8 cellular contexts compared by ENCODE assay signal in genomic region chr9:99818439-99818992, GRCh38. TPM values are rescaled to one million over a fixed set of nuclear protein-coding genes. Genes with fewer than 3 reads are reported as not detected.
DNase-seq lines count a peak whose midpoint lies in the region; ATAC-seq, FAIRE-seq and TF ChIP-seq lines count a peak whose summit lies in the region.

No MANE protein-coding gene starts in this region.

- H3K36me3 ChIP-seq in left lung (no peaks in the 10 kb centered on the region), tibial nerve (no peaks in the 10 kb centered on the region), small intestine (ENCODE audit: control insufficient read depth in 2 of 2, insufficient read depth in 2 of 2, low read length in 2 of 2) (no peaks in the 10 kb centered on the region)

- DNase-seq in activated naive CD4-positive, alpha-beta T cell treated with anti-CD3 and anti-CD28 coated beads, Interleukin-2, amount 10 ng/mL, durations not matched to agents 7 days and 5 days, result no peak
- DNase-seq in activated naive CD4-positive, alpha-beta T cell treated with anti-CD3 and anti-CD28 coated beads, Interleukin-2, amount 50 U/mL, for 16 hours, result no peak
- DNase-seq in left lung, result no peak
- no peak for DNase-seq in tibial nerve (ENCODE audit: low spot score in 2 of 2)
- DNase-seq in small intestine, result no peak
- no peak for DNase-seq in effector CD4-positive, alpha-beta T cell

- H3K36me3 Mint-ChIP-seq in activated naive CD4-positive, alpha-beta T cell treated with anti-CD3 and anti-CD28 coated beads, Interleukin-2, amount 10 ng/mL, durations not matched to agents 7 days and 5 days, result no peaks in the 10 kb centered on the region
- no peaks in the 10 kb centered on the region for H3K36me3 Mint-ChIP-seq in activated naive CD8-positive, alpha-beta T cell

- intact Hi-C loops in left lung (cut with DNase I), result no loop called here

- peak overlapping the region; percentile 92 for H3K4me3 Mint-ChIP-seq in activated naive CD4-positive, alpha-beta T cell treated with anti-CD3 and anti-CD28 coated beads, Interleukin-2, amount 10 ng/mL, durations not matched to agents 7 days and 5 days
- H3K4me3 Mint-ChIP-seq in activated naive CD8-positive, alpha-beta T cell, result peak overlapping the region; percentile 98

- H3K9me3 ChIP-seq in left lung (no peaks in the 10 kb centered on the region), tibial nerve (no peaks in the 10 kb centered on the region), small intestine (ENCODE audit: control insufficient read depth, low read depth) (no peaks in the 10 kb centered on the region)

- peaks cover 42% of the 10 kb centered on the region for H3K4me1 Mint-ChIP-seq in activated naive CD4-positive, alpha-beta T cell treated with anti-CD3 and anti-CD28 coated beads, Interleukin-2, amount 10 ng/mL, durations not matched to agents 7 days and 5 days
- peaks cover 40% of the 10 kb centered on the region for H3K4me1 Mint-ChIP-seq in activated naive CD8-positive, alpha-beta T cell (ENCODE audit: low read depth)

- CTCF ChIA-PET in activated naive CD4-positive, alpha-beta T cell treated with anti-CD3 and anti-CD28 coated beads, Interleukin-2, amount 10 ng/mL, durations not matched to agents 7 days and 5 days (lab: Charles Lee), result interaction anchor here (1.0 kb wide), 1 partner anchor 192 kb away, joined by 3 read pairs; no protein-coding TSS in a partner anchor

- TF ChIP-seq CTCF in left lung (IDR thresholded peaks at IDR 0.05) (no peak), tibial nerve (IDR thresholded peaks at IDR 0.05) (no peak)

- TF ChIP-seq EP300 in tibial nerve (IDR thresholded peaks at IDR 0.05), result no peak

- H3K27me3 ChIP-seq in left lung (peaks cover 0 to 15% of the 10 kb centered on the region in 2 donors), tibial nerve (peaks cover 0 to 1% of the 10 kb centered on the region in 2 donors), small intestine (ENCODE audit: control insufficient read depth in 2 of 2, insufficient read depth in 2 of 2, low read length in 2 of 2) (peaks cover 0 to 2% of the 10 kb centered on the region in 2 donors)

- ATAC-seq in left lung, result no peak
- ATAC-seq in HG02588 (IDR thresholded peaks at IDR 0.05; ENCODE audit: unreplicated experiment), result no peak

- no peak for TF ChIP-seq POLR2A in tibial nerve (IDR thresholded peaks at IDR 0.05)

- no peak for FAIRE-seq in small intestine (lab: Jason Lieb, UNC)

- WGBS in tibial nerve, 2 donors, result 47 to 49% methylated on average over 7 of the region's 7 CpGs
- 54 to 63% (median 62%) methylated on average over 7 of the region's 7 CpGs for WGBS in small intestine, 3 donors

- H3K27ac Mint-ChIP-seq in activated naive CD4-positive, alpha-beta T cell treated with anti-CD3 and anti-CD28 coated beads, Interleukin-2, amount 10 ng/mL, durations not matched to agents 7 days and 5 days, result peak overlapping the region; percentile 90
- H3K27ac Mint-ChIP-seq in activated naive CD8-positive, alpha-beta T cell, result peak overlapping the region; percentile 90

- H3K4me1 ChIP-seq in left lung, result peaks cover 0 to 41% of the 10 kb centered on the region in 2 donors
- peaks cover 0 to 26% (median 10%) of the 10 kb centered on the region in 4 donors for H3K4me1 ChIP-seq in tibial nerve
- peaks cover 2 to 3% of the 10 kb centered on the region in 2 donors for H3K4me1 ChIP-seq in small intestine (ENCODE audit: control insufficient read depth in 2 of 2, insufficient read depth in 1 of 2, low read depth in 1 of 2, low read length in 1 of 2)

- H3K27ac ChIP-seq in left lung (peak overlapping the region; percentile 99 to 100), tibial nerve (peak overlapping the region; percentile 97 to 100 (median 99)), small intestine (ENCODE audit: low read depth in 1 of 2, low read length in 1 of 2) (peak overlapping the region in 1 of 2 donors; percentile 2)

- peaks cover 67% of the 10 kb centered on the region for H3K27me3 Mint-ChIP-seq in activated naive CD4-positive, alpha-beta T cell treated with anti-CD3 and anti-CD28 coated beads, Interleukin-2, amount 10 ng/mL, durations not matched to agents 7 days and 5 days
- H3K27me3 Mint-ChIP-seq in activated naive CD8-positive, alpha-beta T cell, result no peaks in the 10 kb centered on the region

- H3K4me3 ChIP-seq in left lung, result peak overlapping the region in 1 of 2 donors; percentile 79
- H3K4me3 ChIP-seq in tibial nerve, result peak overlapping the region in 3 of 4 donors; percentile 73 to 86 (median 80)
- no peak overlapping the region for H3K4me3 ChIP-seq in small intestine (ENCODE audit: low read depth in 1 of 2, low read length in 2 of 2)

- H3K9me3 Mint-ChIP-seq in activated naive CD4-positive, alpha-beta T cell treated with anti-CD3 and anti-CD28 coated beads, Interleukin-2, amount 10 ng/mL, durations not matched to agents 7 days and 5 days, result no peaks in the 10 kb centered on the region
- no peaks in the 10 kb centered on the region for H3K9me3 Mint-ChIP-seq in activated naive CD8-positive, alpha-beta T cell (ENCODE audit: low read depth)

RNA-seq across cellular contexts. Expression of gene NR4A3, which starts 3.2 kb away (rescaled TPM):
- total RNA-seq in left lung, result 1 to 10 TPM; 4.9 to 6.2 TPM
- total RNA-seq in tibial nerve, result 10 to 100 TPM in 1 of 4 donors, 1 to 10 TPM in 3; 3.0 to 12.7 (median 4.8) TPM
- polyA plus RNA-seq in small intestine, result 1 to 10 TPM in 1 of 3 donors, under 1 TPM in 1, not detected in 1; 0.81 to 1.0 TPM

Comparison
In these comparisons a context has a peak if more than half of its experiments do, and no peak if none do; other contexts are left out.
1. H3K4me3 ChIP-seq: peak in tibial nerve (3 of 4); none in small intestine (0 of 2).